ENCODE assay signal across 1 cellular context in the genomic region with DNA sequence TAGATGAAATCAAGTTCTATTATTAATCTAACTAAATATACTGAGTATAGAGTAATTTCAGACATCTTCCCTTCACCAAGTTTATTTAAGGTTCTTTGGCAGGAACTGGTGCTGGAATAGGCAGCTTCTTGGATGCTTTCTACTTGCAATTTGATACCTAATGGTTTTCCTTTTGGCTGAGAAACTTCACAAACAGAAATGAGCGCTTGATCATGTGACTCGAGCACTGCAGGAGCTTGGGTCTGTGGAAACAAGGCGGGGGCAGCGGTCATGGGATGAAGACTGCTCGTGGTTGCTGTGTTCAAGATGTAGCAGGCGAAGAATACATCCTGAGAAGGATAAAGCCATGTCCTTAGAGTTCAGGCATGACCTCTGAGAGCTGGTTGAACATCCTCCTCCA.
TF ChIP-seq lines count a peak whose summit lies in the region.

No MANE protein-coding gene starts in this region.

TF ChIP-seq in SK-N-SH treated with all-trans-retinoic acid at 6 μM for 48 hours, 23 proteins besides CTCF, POLR2A, EP300 and RAD21 (continued from another document):
- no peak for TF ChIP-seq OSR1 (CRISPR knock-in tag; IDR thresholded peaks at IDR 0.05)
- TF ChIP-seq, protein P1, sequence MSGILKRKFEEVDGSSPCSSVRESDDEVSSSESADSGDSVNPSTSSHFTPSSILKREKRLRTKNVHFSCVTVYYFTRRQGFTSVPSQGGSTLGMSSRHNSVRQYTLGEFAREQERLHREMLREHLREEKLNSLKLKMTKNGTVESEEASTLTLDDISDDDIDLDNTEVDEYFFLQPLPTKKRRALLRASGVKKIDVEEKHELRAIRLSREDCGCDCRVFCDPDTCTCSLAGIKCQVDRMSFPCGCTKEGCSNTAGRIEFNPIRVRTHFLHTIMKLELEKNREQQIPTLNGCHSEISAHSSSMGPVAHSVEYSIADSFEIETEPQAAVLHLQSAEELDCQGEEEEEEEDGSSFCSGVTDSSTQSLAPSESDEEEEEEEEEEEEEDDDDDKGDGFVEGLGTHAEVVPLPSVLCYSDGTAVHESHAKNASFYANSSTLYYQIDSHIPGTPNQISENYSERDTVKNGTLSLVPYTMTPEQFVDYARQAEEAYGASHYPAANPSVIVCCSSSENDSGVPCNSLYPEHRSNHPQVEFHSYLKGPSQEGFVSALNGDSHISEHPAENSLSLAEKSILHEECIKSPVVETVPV (CRISPR knock-in tag; IDR thresholded peaks at IDR 0.05): no peak
- TF ChIP-seq, protein P2, sequence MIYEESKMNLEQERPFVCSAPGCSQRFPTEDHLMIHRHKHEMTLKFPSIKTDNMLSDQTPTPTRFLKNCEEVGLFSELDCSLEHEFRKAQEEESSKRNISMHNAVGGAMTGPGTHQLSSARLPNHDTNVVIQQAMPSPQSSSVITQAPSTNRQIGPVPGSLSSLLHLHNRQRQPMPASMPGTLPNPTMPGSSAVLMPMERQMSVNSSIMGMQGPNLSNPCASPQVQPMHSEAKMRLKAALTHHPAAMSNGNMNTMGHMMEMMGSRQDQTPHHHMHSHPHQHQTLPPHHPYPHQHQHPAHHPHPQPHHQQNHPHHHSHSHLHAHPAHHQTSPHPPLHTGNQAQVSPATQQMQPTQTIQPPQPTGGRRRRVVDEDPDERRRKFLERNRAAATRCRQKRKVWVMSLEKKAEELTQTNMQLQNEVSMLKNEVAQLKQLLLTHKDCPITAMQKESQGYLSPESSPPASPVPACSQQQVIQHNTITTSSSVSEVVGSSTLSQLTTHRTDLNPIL (CRISPR knock-in tag; IDR thresholded peaks at IDR 0.05; ENCODE audit: low read depth): no peak
- TF ChIP-seq, protein P3, sequence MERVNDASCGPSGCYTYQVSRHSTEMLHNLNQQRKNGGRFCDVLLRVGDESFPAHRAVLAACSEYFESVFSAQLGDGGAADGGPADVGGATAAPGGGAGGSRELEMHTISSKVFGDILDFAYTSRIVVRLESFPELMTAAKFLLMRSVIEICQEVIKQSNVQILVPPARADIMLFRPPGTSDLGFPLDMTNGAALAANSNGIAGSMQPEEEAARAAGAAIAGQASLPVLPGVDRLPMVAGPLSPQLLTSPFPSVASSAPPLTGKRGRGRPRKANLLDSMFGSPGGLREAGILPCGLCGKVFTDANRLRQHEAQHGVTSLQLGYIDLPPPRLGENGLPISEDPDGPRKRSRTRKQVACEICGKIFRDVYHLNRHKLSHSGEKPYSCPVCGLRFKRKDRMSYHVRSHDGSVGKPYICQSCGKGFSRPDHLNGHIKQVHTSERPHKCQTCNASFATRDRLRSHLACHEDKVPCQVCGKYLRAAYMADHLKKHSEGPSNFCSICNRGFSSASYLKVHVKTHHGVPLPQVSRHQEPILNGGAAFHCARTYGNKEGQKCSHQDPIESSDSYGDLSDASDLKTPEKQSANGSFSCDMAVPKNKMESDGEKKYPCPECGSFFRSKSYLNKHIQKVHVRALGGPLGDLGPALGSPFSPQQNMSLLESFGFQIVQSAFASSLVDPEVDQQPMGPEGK (CRISPR knock-in tag; IDR thresholded peaks at IDR 0.05; ENCODE audit: borderline replicate concordance): no peak
- no peak for TF ChIP-seq TCF4 (CRISPR knock-in tag; IDR thresholded peaks at IDR 0.05; ENCODE audit: borderline replicate concordance)
- no peak for TF ChIP-seq BACH2 (CRISPR knock-in tag; IDR thresholded peaks at IDR 0.05; ENCODE audit: borderline replicate concordance)
- no peak for TF ChIP-seq ESRRG (CRISPR knock-in tag; IDR thresholded peaks at IDR 0.05)
- TF ChIP-seq ISL1 (CRISPR knock-in tag; IDR thresholded peaks at IDR 0.05): no peak
- TF ChIP-seq ZNF8 (CRISPR knock-in tag; IDR thresholded peaks at IDR 0.05): no peak
- TF ChIP-seq, protein P4, sequence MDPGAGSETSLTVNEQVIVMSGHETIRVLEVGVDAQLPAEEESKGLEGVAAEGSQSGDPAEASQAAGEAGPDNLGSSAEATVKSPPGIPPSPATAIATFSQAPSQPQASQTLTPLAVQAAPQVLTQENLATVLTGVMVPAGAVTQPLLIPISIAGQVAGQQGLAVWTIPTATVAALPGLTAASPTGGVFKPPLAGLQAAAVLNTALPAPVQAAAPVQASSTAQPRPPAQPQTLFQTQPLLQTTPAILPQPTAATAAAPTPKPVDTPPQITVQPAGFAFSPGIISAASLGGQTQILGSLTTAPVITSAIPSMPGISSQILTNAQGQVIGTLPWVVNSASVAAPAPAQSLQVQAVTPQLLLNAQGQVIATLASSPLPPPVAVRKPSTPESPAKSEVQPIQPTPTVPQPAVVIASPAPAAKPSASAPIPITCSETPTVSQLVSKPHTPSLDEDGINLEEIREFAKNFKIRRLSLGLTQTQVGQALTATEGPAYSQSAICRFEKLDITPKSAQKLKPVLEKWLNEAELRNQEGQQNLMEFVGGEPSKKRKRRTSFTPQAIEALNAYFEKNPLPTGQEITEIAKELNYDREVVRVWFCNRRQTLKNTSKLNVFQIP (CRISPR knock-in tag; IDR thresholded peaks at IDR 0.05; ENCODE audit: borderline replicate concordance, low read depth): no peak
